ENCODE assay signal across 9 cellular contexts in the genomic region with DNA sequence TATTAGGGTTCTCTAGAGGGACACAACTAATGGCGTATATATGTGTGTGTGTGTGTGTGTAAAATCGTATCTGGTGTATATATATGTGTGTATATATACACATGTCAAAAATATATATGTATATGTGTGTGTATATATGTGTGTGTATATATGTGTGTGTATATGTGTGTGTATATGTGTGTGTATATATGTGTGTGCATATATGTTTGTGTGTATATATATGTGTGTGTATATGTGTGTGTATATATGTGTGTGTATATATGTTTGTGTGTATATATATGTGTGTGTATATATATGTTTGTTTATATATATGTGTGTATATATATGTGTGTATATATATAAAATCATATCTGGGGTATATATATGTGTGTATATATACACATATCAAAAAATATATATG. TPM values are rescaled to one million over a fixed set of nuclear protein-coding genes. Genes with fewer than 3 reads are reported as not detected.
"Had no signal": no experiment of that assay in that cellular context is flagged by ENCODE, and none has a peak within 500 bp of the region (broad histone marks: within the 10 kb centered on the region; RNA-seq: fewer than 3 reads in every experiment).

No MANE protein-coding gene starts in this region.

- FAIRE-seq: HTR-8/SVneo, K562 had no signal

- H3K9ac ChIP-seq: GM23248 had no signal

- H3K4me1 ChIP-seq: HAP-1 had no signal

- DNase-seq: GM23248, GOT3, H7, IMR-90, KG1 had no signal

- ATAC-seq: HCT116, K562 had no signal

- H3K9me3 ChIP-seq: HAP-1 had no signal

- H3K36me3 ChIP-seq: HAP-1 had no signal

- H3K27ac ChIP-seq: GM23248 had no signal

- H2AFZ ChIP-seq: GM23248 had no signal

- H3K4me3 ChIP-seq: GM23248, HAP-1, K562 had no signal

RNA-seq across cellular contexts. Expression of a gene that starts 5.4 kb away (rescaled TPM):
- polyA plus RNA-seq: GM23248, IMR-90, K562 had no signal

RNA-seq across cellular contexts. Expression of a gene that starts 18.4 kb away (rescaled TPM):
- polyA plus RNA-seq: GM23248, IMR-90, K562 had no signal

RNA-seq across cellular contexts. Expression of a gene that starts 19.9 kb away (rescaled TPM):
- polyA plus RNA-seq: GM23248, IMR-90 had no signal

RNA-seq across cellular contexts. Expression of a gene that starts 39.7 kb away (rescaled TPM):
- polyA plus RNA-seq: IMR-90 had no signal

RNA-seq across cellular contexts. Expression of a gene that starts 50.5 kb away (rescaled TPM):
- polyA plus RNA-seq: GM23248, IMR-90, K562 had no signal
